Comparison of ENCODE assay signal across 33 cellular contexts in genomic region chr15:62334581-62334980, GRCh38. TPM values are rescaled to one million over a fixed set of nuclear protein-coding genes. Genes with fewer than 3 reads are reported as not detected.
"Had no signal": no experiment of that assay in that cellular context is flagged by ENCODE, and none has a peak within 500 bp of the region (broad histone marks: within the 10 kb centered on the region; RNA-seq: fewer than 3 reads in every experiment).

No MANE protein-coding gene starts in this region.

- H3K9me3 ChIP-seq: ascending aorta, esophagus muscularis mucosa, gastroesophageal sphincter, ovary, prostate gland, stomach, thyroid gland, upper lobe of right lung had no signal

- DNase-seq: activated CD4-positive, alpha-beta memory T cell treated with anti-CD3 and anti-CD28 coated beads for 36 hours; activated CD4-positive, alpha-beta T cell treated with anti-CD3 and anti-CD28 coated beads, Interleukin-2, amount 10 ng/mL, durations not matched to agents 24 days and 14 days; activated CD4-positive, CD25-positive, alpha-beta regulatory T cell treated with anti-CD3 and anti-CD28 coated beads, Interleukin-2, amount 50 U/mL, for 72 hours; activated CD8-positive, alpha-beta memory T cell treated with anti-CD3 and anti-CD28 coated beads, Interleukin-2, amount 50 U/mL, for 4 hours; activated effector memory CD4-positive, alpha-beta T cell treated with anti-CD3 and anti-CD28 coated beads, Interleukin-2, amount 50 U/mL, for 16 hours; activated naive CD4-positive, alpha-beta T cell treated with anti-CD3 and anti-CD28 coated beads, Interleukin-2, amount 10 ng/mL, durations not matched to agents 7 days and 5 days; activated naive CD8-positive, alpha-beta T cell treated with anti-CD3 and anti-CD28 coated beads, Interleukin-2, amount 10 ng/mL, durations not matched to agents 7 days and 5 days; activated T-cell treated with anti-CD3 and anti-CD28 coated beads, Interleukin-2, amount 50 U/mL, for 1 hour; brain microvascular endothelial cell; caudate nucleus; cortex of kidney; effector memory CD8-positive, alpha-beta T cell; hypothalamus; immature natural killer cell; midbrain; naive thymus-derived CD4-positive, alpha-beta T cell; ovary; retina; small intestine; stimulated activated CD4-positive, alpha-beta T cell treated with anti-CD3 and anti-CD28 coated beads, Interleukin-15, amount 100 ng/mL, for 24 hours; stimulated activated CD4-positive, alpha-beta T cell treated with anti-CD3 and anti-CD28 coated beads, Interleukin-2, amount 100 ng/mL, for 24 hours; stimulated activated naive B cell treated with anti-CD40 and anti-IgM and Interleukin-4, amounts not matched to agents 10 μg/mL and 1 μg/mL and 100 μg/mL, for 72 hours; stomach; T-helper 2 cell; thyroid gland; upper lobe of right lung had no signal

- H3K9me3 Mint-ChIP-seq: activated CD4-positive, alpha-beta memory T cell treated with anti-CD3 and anti-CD28 coated beads for 36 hours; activated CD4-positive, alpha-beta T cell treated with anti-CD3 and anti-CD28 coated beads, Interleukin-2, amount 10 ng/mL, durations not matched to agents 24 days and 14 days; activated naive CD4-positive, alpha-beta T cell treated with anti-CD3 and anti-CD28 coated beads, Interleukin-2, amount 10 ng/mL, durations not matched to agents 7 days and 5 days; activated naive CD8-positive, alpha-beta T cell treated with anti-CD3 and anti-CD28 coated beads, Interleukin-2, amount 10 ng/mL, durations not matched to agents 7 days and 5 days; activated T-helper 1 cell treated with anti-CD3 and anti-CD28 coated beads, Interleukin-12 subunit alpha, Interleukin-12 subunit beta, Interleukin-2, Interleukin-4 antibody, amounts not matched to agents 30 ng/mL and 10 ng/mL and 1 ng/mL, durations not matched to agents 14 hours and 24 hours and 36 hours; effector memory CD8-positive, alpha-beta T cell; immature natural killer cell; memory B cell; stimulated activated naive B cell treated with anti-CD40 and anti-IgM and Interleukin-4, amounts not matched to agents 10 μg/mL and 1 μg/mL and 100 μg/mL, for 72 hours had no signal

- H3K27ac Mint-ChIP-seq: activated CD4-positive, alpha-beta memory T cell treated with anti-CD3 and anti-CD28 coated beads for 36 hours; activated CD4-positive, alpha-beta T cell treated with anti-CD3 and anti-CD28 coated beads, Interleukin-2, amount 10 ng/mL, durations not matched to agents 24 days and 14 days; activated naive CD4-positive, alpha-beta T cell treated with anti-CD3 and anti-CD28 coated beads, Interleukin-2, amount 10 ng/mL, durations not matched to agents 7 days and 5 days; activated naive CD8-positive, alpha-beta T cell treated with anti-CD3 and anti-CD28 coated beads, Interleukin-2, amount 10 ng/mL, durations not matched to agents 7 days and 5 days; activated T-helper 1 cell treated with anti-CD3 and anti-CD28 coated beads, Interleukin-12 subunit alpha, Interleukin-12 subunit beta, Interleukin-2, Interleukin-4 antibody, amounts not matched to agents 30 ng/mL and 10 ng/mL and 1 ng/mL, durations not matched to agents 14 hours and 24 hours and 36 hours; effector memory CD8-positive, alpha-beta T cell; immature natural killer cell; memory B cell; naive thymus-derived CD4-positive, alpha-beta T cell; stimulated activated naive B cell treated with anti-CD40 and anti-IgM and Interleukin-4, amounts not matched to agents 10 μg/mL and 1 μg/mL and 100 μg/mL, for 72 hours had no signal

- H3K27me3 Mint-ChIP-seq: activated CD4-positive, alpha-beta memory T cell treated with anti-CD3 and anti-CD28 coated beads for 36 hours; activated CD4-positive, alpha-beta T cell treated with anti-CD3 and anti-CD28 coated beads, Interleukin-2, amount 10 ng/mL, durations not matched to agents 24 days and 14 days; activated naive CD8-positive, alpha-beta T cell treated with anti-CD3 and anti-CD28 coated beads, Interleukin-2, amount 10 ng/mL, durations not matched to agents 7 days and 5 days had no signal

- H3K4me1 ChIP-seq: ascending aorta, esophagus muscularis mucosa, gastroesophageal sphincter, prostate gland, thyroid gland, upper lobe of right lung had no signal

- H3K27me3 ChIP-seq: ascending aorta, brain microvascular endothelial cell, esophagus muscularis mucosa, gastroesophageal sphincter, ovary, stomach, thyroid gland, upper lobe of right lung had no signal

- H3K4me3 Mint-ChIP-seq: activated CD4-positive, alpha-beta memory T cell treated with anti-CD3 and anti-CD28 coated beads for 36 hours; activated CD4-positive, alpha-beta T cell treated with anti-CD3 and anti-CD28 coated beads, Interleukin-2, amount 10 ng/mL, durations not matched to agents 24 days and 14 days; activated naive CD4-positive, alpha-beta T cell treated with anti-CD3 and anti-CD28 coated beads, Interleukin-2, amount 10 ng/mL, durations not matched to agents 7 days and 5 days; activated naive CD8-positive, alpha-beta T cell treated with anti-CD3 and anti-CD28 coated beads, Interleukin-2, amount 10 ng/mL, durations not matched to agents 7 days and 5 days; activated T-helper 1 cell treated with anti-CD3 and anti-CD28 coated beads, Interleukin-12 subunit alpha, Interleukin-12 subunit beta, Interleukin-2, Interleukin-4 antibody, amounts not matched to agents 30 ng/mL and 10 ng/mL and 1 ng/mL, durations not matched to agents 14 hours and 24 hours and 36 hours; effector memory CD8-positive, alpha-beta T cell; immature natural killer cell; memory B cell; stimulated activated naive B cell treated with anti-CD40 and anti-IgM and Interleukin-4, amounts not matched to agents 10 μg/mL and 1 μg/mL and 100 μg/mL, for 72 hours had no signal

- ATAC-seq: effector memory CD8-positive, alpha-beta T cell; gastroesophageal sphincter; naive thymus-derived CD4-positive, alpha-beta T cell; sciatic nerve; stimulated activated naive B cell treated with anti-CD40 and anti-IgM and Interleukin-4, amounts not matched to agents 10 μg/mL and 1 μg/mL and 100 μg/mL, for 72 hours; upper lobe of right lung had no signal

- H3K4me1 Mint-ChIP-seq: activated CD4-positive, alpha-beta T cell treated with anti-CD3 and anti-CD28 coated beads, Interleukin-2, amount 10 ng/mL, durations not matched to agents 24 days and 14 days; activated naive CD4-positive, alpha-beta T cell treated with anti-CD3 and anti-CD28 coated beads, Interleukin-2, amount 10 ng/mL, durations not matched to agents 7 days and 5 days; activated naive CD8-positive, alpha-beta T cell treated with anti-CD3 and anti-CD28 coated beads, Interleukin-2, amount 10 ng/mL, durations not matched to agents 7 days and 5 days; immature natural killer cell; memory B cell; naive thymus-derived CD4-positive, alpha-beta T cell; stimulated activated naive B cell treated with anti-CD40 and anti-IgM and Interleukin-4, amounts not matched to agents 10 μg/mL and 1 μg/mL and 100 μg/mL, for 72 hours had no signal

- H3K36me3 Mint-ChIP-seq: activated CD4-positive, alpha-beta memory T cell treated with anti-CD3 and anti-CD28 coated beads for 36 hours; activated naive CD4-positive, alpha-beta T cell treated with anti-CD3 and anti-CD28 coated beads, Interleukin-2, amount 10 ng/mL, durations not matched to agents 7 days and 5 days; activated naive CD8-positive, alpha-beta T cell treated with anti-CD3 and anti-CD28 coated beads, Interleukin-2, amount 10 ng/mL, durations not matched to agents 7 days and 5 days; immature natural killer cell; memory B cell; stimulated activated naive B cell treated with anti-CD40 and anti-IgM and Interleukin-4, amounts not matched to agents 10 μg/mL and 1 μg/mL and 100 μg/mL, for 72 hours had no signal

- H3K4me3 ChIP-seq: ascending aorta, esophagus muscularis mucosa, gastroesophageal sphincter, ovary, prostate gland, stomach, thyroid gland, upper lobe of right lung had no signal

- H3K36me3 ChIP-seq: ascending aorta, brain microvascular endothelial cell, esophagus muscularis mucosa, gastroesophageal sphincter, ovary, prostate gland, stomach, thyroid gland, upper lobe of right lung had no signal

- H3K27ac ChIP-seq: ascending aorta, brain microvascular endothelial cell, esophagus muscularis mucosa, gastroesophageal sphincter, ovary, prostate gland, stomach, thyroid gland, upper lobe of right lung had no signal

RNA-seq across cellular contexts. Expression of gene TLN2, which starts 55.8 kb away (rescaled TPM):
- polyA plus RNA-seq: naive thymus-derived CD4-positive, alpha-beta T cell had no signal
